Comparison of ENCODE assay signal across 1 cellular context in the genomic region with DNA sequence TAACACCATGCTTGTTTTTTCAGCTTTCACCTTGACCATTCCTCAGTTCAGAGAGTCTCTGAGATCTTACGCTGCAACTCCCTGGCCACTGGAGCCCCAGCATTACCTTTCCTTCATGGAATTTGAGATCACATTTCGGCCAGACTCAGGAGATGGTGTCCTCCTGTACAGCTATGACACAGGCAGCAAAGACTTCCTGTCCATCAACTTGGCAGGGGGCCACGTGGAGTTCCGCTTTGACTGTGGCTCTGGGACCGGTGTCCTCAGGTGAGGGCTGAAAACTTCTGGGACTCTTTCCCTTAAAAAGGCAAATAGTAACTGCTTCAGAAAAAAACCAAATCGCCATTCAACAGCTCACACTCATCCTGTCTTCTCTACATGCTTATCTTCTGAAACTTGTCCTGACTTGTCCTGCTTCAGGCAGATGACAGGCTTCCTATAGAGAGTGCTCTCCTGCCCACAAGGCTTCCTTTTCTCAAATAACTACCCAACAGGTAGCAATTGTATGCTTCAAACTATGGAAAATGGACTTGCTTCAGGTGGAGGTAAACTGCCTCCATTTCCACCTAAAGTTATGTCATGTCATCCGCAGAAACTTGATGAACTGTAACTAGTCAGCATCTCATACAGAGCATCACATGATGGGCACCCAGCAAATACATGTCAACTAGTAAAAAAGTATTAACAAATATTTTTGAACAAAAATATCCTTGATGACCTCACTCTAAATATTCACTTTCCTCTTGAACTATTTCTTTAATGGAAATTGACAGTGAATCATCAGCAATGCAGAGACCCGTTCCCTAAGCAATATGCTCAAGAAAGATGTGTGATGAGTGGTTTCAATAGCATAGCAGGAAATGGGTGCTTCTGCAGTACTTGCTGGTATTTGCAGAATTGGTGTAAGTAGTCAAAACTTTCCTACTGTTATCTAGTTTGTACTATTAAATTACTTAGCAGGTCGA.
TF ChIP-seq lines count a peak whose summit lies in the region.

No MANE protein-coding gene starts in this region.

TF ChIP-seq in HEK293, 187 proteins besides CTCF, POLR2A, EP300 and RAD21 (continued from another document):
- TF ChIP-seq ZNF114 (tag by site-specific recombination; IDR thresholded peaks at IDR 0.05) (no peak), ZNF585B (tag by site-specific recombination; IDR thresholded peaks at IDR 0.05) (no peak), SCRT1 (tag by site-specific recombination; IDR thresholded peaks at IDR 0.05; ENCODE audit: borderline replicate concordance) (peak; percentile 57; the same call in 1 of the 2 replicates), ZNF660 (tag by site-specific recombination; IDR thresholded peaks at IDR 0.05) (no peak), OVOL3 (tag by site-specific recombination; IDR thresholded peaks at IDR 0.05) (no peak), KLF9 (tag by site-specific recombination; IDR thresholded peaks at IDR 0.05; ENCODE audit: low read depth) (no peak), ZNF133 (tag by site-specific recombination; IDR thresholded peaks at IDR 0.05) (no peak), ZNF366 (tag by site-specific recombination; conservative IDR thresholded peaks at IDR 0.05) (0 out of 2 replicates have a peak, but pooled peaks have one; percentile 31), ZSCAN4 (tag by site-specific recombination; IDR thresholded peaks at IDR 0.05) (no peak), ZNF664 (tag by site-specific recombination; IDR thresholded peaks at IDR 0.05) (peak; percentile 78)
